9 cellular contexts compared by ENCODE assay signal in genomic region chr1:9069324-9070100, GRCh38. TPM values are rescaled to one million over a fixed set of nuclear protein-coding genes. Genes with fewer than 3 reads are reported as not detected.
DNase-seq lines count a peak whose midpoint lies in the region; ATAC-seq and TF ChIP-seq lines count a peak whose summit lies in the region.
"Had no signal": no experiment of that assay in that cellular context is flagged by ENCODE, and none has a peak within 500 bp of the region (broad histone marks: within the 10 kb centered on the region; RNA-seq: fewer than 3 reads in every experiment).

SLC2A5 (minus strand) TSS chr1:9069635; CDS start chr1:9069536, 99 bp downstream.

- H3K4me1 Mint-ChIP-seq in WTC11: peaks cover 17% of the 10 kb centered on the region
- H3K4me1 Mint-ChIP-seq in activated CD8-positive, alpha-beta memory T cell treated with anti-CD3 and anti-CD28 coated beads, Interleukin-2, amount 10 ng/mL, durations not matched to agents 7 days and 5 days: peaks cover 13% of the 10 kb centered on the region

- DNase-seq in GM06990 (ENCODE audit: extremely low read depth, insufficient read length): peak; percentile 75
- DNase-seq in WTC11 (ENCODE audit: low spot score): no peak
- DNase-seq in mesenteric fat pad (ENCODE audit: low spot score): no peak
- no peak for DNase-seq in EL
- no peak for DNase-seq in stimulated activated CD4-positive, alpha-beta T cell treated with anti-CD3 and anti-CD28 coated beads, Interleukin-1b, Interleukin-23, amount 100 ng/mL, for 48 hours
- DNase-seq in activated CD8-positive, alpha-beta memory T cell treated with anti-CD3 and anti-CD28 coated beads, Interleukin-2, amount 10 ng/mL, durations not matched to agents 7 days and 5 days: no peak

- H3K27me3 ChIP-seq in GM06990 (replicated peaks; ENCODE audit: control insufficient read depth, insufficient read depth, low read length): no peaks in the 10 kb centered on the region

- no peaks in the 10 kb centered on the region for H3K27me3 Mint-ChIP-seq in WTC11 (ENCODE audit: low read depth)
- peaks cover 33% of the 10 kb centered on the region for H3K27me3 Mint-ChIP-seq in activated CD8-positive, alpha-beta memory T cell treated with anti-CD3 and anti-CD28 coated beads, Interleukin-2, amount 10 ng/mL, durations not matched to agents 7 days and 5 days

- no peaks in the 10 kb centered on the region for H3K36me3 ChIP-seq in GM06990 (ENCODE audit: control insufficient read depth, insufficient read depth, low read length)

- H3K9me3 Mint-ChIP-seq in WTC11: no peaks in the 10 kb centered on the region
- H3K9me3 Mint-ChIP-seq in activated CD8-positive, alpha-beta memory T cell treated with anti-CD3 and anti-CD28 coated beads, Interleukin-2, amount 10 ng/mL, durations not matched to agents 7 days and 5 days (ENCODE audit: low read depth): no peaks in the 10 kb centered on the region

- POLR2A ChIA-PET in WTC11 (lab: Charles Lee): interaction anchor here (0.7 kb wide), 1 partner anchor 35 kb away, joined by 9 read pairs; no protein-coding TSS in a partner anchor

- H3K27ac Mint-ChIP-seq in WTC11: peak within 1 kb of the TSS; percentile 23; the same call in 1 of the 2 replicates
- no peak within 1 kb of the TSS for H3K27ac Mint-ChIP-seq in activated CD8-positive, alpha-beta memory T cell treated with anti-CD3 and anti-CD28 coated beads, Interleukin-2, amount 10 ng/mL, durations not matched to agents 7 days and 5 days

- no peak within 1 kb of the TSS for H3K4me3 Mint-ChIP-seq in WTC11
- H3K4me3 Mint-ChIP-seq in activated CD8-positive, alpha-beta memory T cell treated with anti-CD3 and anti-CD28 coated beads, Interleukin-2, amount 10 ng/mL, durations not matched to agents 7 days and 5 days: no peak within 1 kb of the TSS

- H3K36me3 Mint-ChIP-seq in WTC11: no peaks in the 10 kb centered on the region
- no peaks in the 10 kb centered on the region for H3K36me3 Mint-ChIP-seq in activated CD8-positive, alpha-beta memory T cell treated with anti-CD3 and anti-CD28 coated beads, Interleukin-2, amount 10 ng/mL, durations not matched to agents 7 days and 5 days

- ATAC-seq in GM21367 (IDR thresholded peaks at IDR 0.05; ENCODE audit: unreplicated experiment) (peak; percentile 82), HG03469 (IDR thresholded peaks at IDR 0.05; ENCODE audit: unreplicated experiment) (peak; percentile 90), WTC11 (peak; percentile 33; the same call in 1 of the 2 replicates)
- ATAC-seq in activated CD8-positive, alpha-beta memory T cell treated with anti-CD3 and anti-CD28 coated beads, Interleukin-2, amount 10 ng/mL, durations not matched to agents 7 days and 5 days: no peak

- TF ChIP-seq CTCF in GM06990 (IDR thresholded peaks at IDR 0.05; ENCODE audit: insufficient read depth, low read length, poor library complexity, severe bottlenecking) (peak; percentile 26), WTC11 (IDR thresholded peaks at IDR 0.05) (no peak)

- H3K4me3 ChIP-seq in GM06990 (replicated peaks; ENCODE audit: low read depth, low read length): peak within 1 kb of the TSS; percentile 64

- CTCF ChIA-PET in WTC11 (lab: Charles Lee): interaction anchor here (0.6 to 1.5 kb wide), 5 partner anchors 59 to 221 kb away, joined by 3 to 6 read pairs (median 3); no protein-coding TSS in a partner anchor
- CTCF ChIA-PET in activated CD8-positive, alpha-beta memory T cell treated with anti-CD3 and anti-CD28 coated beads, Interleukin-2, amount 10 ng/mL, durations not matched to agents 7 days and 5 days (lab: Charles Lee): no interaction called here

TF ChIP-seq in WTC11, 78 proteins besides CTCF, POLR2A, EP300 and RAD21:
- TF ChIP-seq ZNF138 (CRISPR knock-in tag; conservative IDR thresholded peaks at IDR 0.05) (no peak), NR1H2 (CRISPR knock-in tag; IDR thresholded peaks at IDR 0.05) (no peak), ZNF671 (CRISPR knock-in tag; IDR thresholded peaks at IDR 0.05) (no peak), HMGXB4 (CRISPR knock-in tag; IDR thresholded peaks at IDR 0.05) (no peak), JUN (CRISPR knock-in tag; IDR thresholded peaks at IDR 0.05) (no peak), ZBTB21 (CRISPR knock-in tag; IDR thresholded peaks at IDR 0.05; ENCODE audit: borderline replicate concordance) (no peak), ZNF423 (CRISPR knock-in tag; IDR thresholded peaks at IDR 0.05) (no peak), SMAD4 (CRISPR knock-in tag; IDR thresholded peaks at IDR 0.05) (no peak), ZNF512 (CRISPR knock-in tag; IDR thresholded peaks at IDR 0.05; ENCODE audit: borderline replicate concordance) (no peak), SP1 (CRISPR knock-in tag; conservative IDR thresholded peaks at IDR 0.05) (no peak), GRHL2 (CRISPR knock-in tag; IDR thresholded peaks at IDR 0.05; ENCODE audit: insufficient replicate concordance, severe bottlenecking) (no peak), CREB1 (CRISPR knock-in tag; IDR thresholded peaks at IDR 0.05) (no peak), ETV6 (CRISPR knock-in tag; IDR thresholded peaks at IDR 0.05) (no peak), STAT6 (CRISPR knock-in tag; conservative IDR thresholded peaks at IDR 0.05; ENCODE audit: low read depth) (no peak), MAX (CRISPR knock-in tag; IDR thresholded peaks at IDR 0.05) (no peak), GTF2I (CRISPR knock-in tag; conservative IDR thresholded peaks at IDR 0.05) (no peak), IRF1 (CRISPR knock-in tag; IDR thresholded peaks at IDR 0.05) (no peak), TCF7 (CRISPR knock-in tag; IDR thresholded peaks at IDR 0.05; ENCODE audit: low read depth) (no peak), USF1 (CRISPR knock-in tag; IDR thresholded peaks at IDR 0.05) (no peak)

RNA-seq across cellular contexts. Expression of gene SLC2A5, which starts in this region (rescaled TPM):
- total RNA-seq in WTC11 (2021) (0.04 to 0.18 TPM (median 0.07 TPM) in 3 replicates), mesenteric fat pad (12.9 TPM)
- not detected for total RNA-seq in activated CD8-positive, alpha-beta memory T cell treated with anti-CD3 and anti-CD28 coated beads, Interleukin-2, amount 10 ng/mL, durations not matched to agents 7 days and 5 days
- total RNA-seq: HT1080 had no signal

Comparison
In these comparisons a context has a peak if more than half of its experiments do, and no peak if none do; other contexts are left out.
1. RNA of gene SLC2A5 (total RNA-seq): 12.9 TPM in mesenteric fat pad (single experiment); not detected in activated CD8-positive, alpha-beta memory T cell treated with anti-CD3 and anti-CD28 coated beads, Interleukin-2, amount 10 ng/mL, durations not matched to agents 7 days and 5 days and 0.04 to 0.18 TPM in WTC11; every median in the first group is over 10 times any median in the second.
2. Peak in ATAC-seq in WTC11; RNA of the gene not detected or under 1 TPM.